Comparison of ENCODE assay signal across 22 cellular contexts in genomic region chr1:192564099-192564498, GRCh38. TPM values are rescaled to one million over a fixed set of nuclear protein-coding genes. Genes with fewer than 3 reads are reported as not detected.
DNase-seq lines count a peak whose midpoint lies in the region; ATAC-seq, FAIRE-seq and TF ChIP-seq lines count a peak whose summit lies in the region.
"Had no signal": no experiment of that assay in that cellular context is flagged by ENCODE, and none has a peak within 500 bp of the region (broad histone marks: within the 10 kb centered on the region; RNA-seq: fewer than 3 reads in every experiment).

No MANE protein-coding gene starts in this region.

- no peaks in the 10 kb centered on the region for H3K79me2 ChIP-seq in HepG2 (ENCODE audit: insufficient read depth, low read length)

- H3K27me3 ChIP-seq in HepG2 (ENCODE audit: control insufficient read depth in 1 of 2, insufficient read depth in 2 of 2, low read length in 2 of 2) (no peaks in the 10 kb centered on the region), small intestine (ENCODE audit: control insufficient read depth in 2 of 2, insufficient read depth in 2 of 2, low read length in 2 of 2) (no peaks in the 10 kb centered on the region)
- H3K27me3 ChIP-seq: BLaER1 treated with 17β-estradiol and CSF1 and Interleukin-3, amounts not matched to agents 10 nM and 100 nM had no signal

- WGBS in HepG2 (ENCODE audit: low lambda C conversion rate), result 63% methylated on average over 4 of the region's 4 CpGs
- 52 to 75% (median 71%) methylated on average over 4 of the region's 4 CpGs for WGBS in small intestine, 3 donors

- FAIRE-seq in HepG2 (lab: Jason Lieb, UNC), result no peak
- no peak for FAIRE-seq in small intestine (lab: Jason Lieb, UNC)
- FAIRE-seq: GM12892, GM18507, H1 had no signal

- no peaks in the 10 kb centered on the region for H3K36me3 Mint-ChIP-seq in stimulated activated naive CD8-positive, alpha-beta T cell treated with anti-CD3 and anti-CD28 coated beads, Interleukin-15, Interleukin-2, amounts not matched to agents 100 ng/mL and 50 ng/mL, for 24 hours (ENCODE audit: low read depth)

- H3K27ac ChIP-seq in HepG2 (ENCODE audit: extremely low read length, insufficient read depth, low read length) (no peak overlapping the region), small intestine (ENCODE audit: low read depth in 1 of 2, low read length in 1 of 2) (no peak overlapping the region)
- H3K27ac ChIP-seq: BLaER1 treated with 17β-estradiol and CSF1 and Interleukin-3, amounts not matched to agents 10 nM and 100 nM had no signal

- H3K9ac ChIP-seq in HepG2 (ENCODE audit: insufficient read depth, low read depth, low read length), result no peak overlapping the region
- H3K9ac ChIP-seq: BLaER1 treated with 17β-estradiol and CSF1 and Interleukin-3, amounts not matched to agents 10 nM and 100 nM had no signal

- in situ Hi-C loops in HepG2 (cut with HindIII; ENCODE audit: extremely low pct_ligation_motif_present, low pct_unique_long_range_greater_than_20kb), result no loop called here

- no peaks in the 10 kb centered on the region for H3K27me3 Mint-ChIP-seq in stimulated activated naive CD8-positive, alpha-beta T cell treated with anti-CD3 and anti-CD28 coated beads, Interleukin-15, Interleukin-2, amounts not matched to agents 100 ng/mL and 50 ng/mL, for 24 hours

- H3K4me2 ChIP-seq in HepG2 (ENCODE audit: low read depth, low read length), result no peak overlapping the region
- H3K4me2 ChIP-seq: BLaER1 treated with 17β-estradiol and CSF1 and Interleukin-3, amounts not matched to agents 10 nM and 100 nM had no signal

- H3K27ac Mint-ChIP-seq in stimulated activated naive CD8-positive, alpha-beta T cell treated with anti-CD3 and anti-CD28 coated beads, Interleukin-15, Interleukin-2, amounts not matched to agents 100 ng/mL and 50 ng/mL, for 24 hours, result peak overlapping the region; percentile 21
- H3K27ac Mint-ChIP-seq: B cell, H9 had no signal

- no peaks in the 10 kb centered on the region for H3K9me3 Mint-ChIP-seq in stimulated activated naive CD8-positive, alpha-beta T cell treated with anti-CD3 and anti-CD28 coated beads, Interleukin-15, Interleukin-2, amounts not matched to agents 100 ng/mL and 50 ng/mL, for 24 hours
- H3K9me3 Mint-ChIP-seq: H9 had no signal

- CTCF ChIA-PET in HepG2 (lab: Yijun Ruan, JAX; ENCODE audit: low intra/inter-chr PET ratio, low total read pairs), result no interaction called here

- H3K36me3 ChIP-seq in HepG2 (replicated peaks in 1 of 2; ENCODE audit: control insufficient read depth in 1 of 2, insufficient read depth in 2 of 2, low read length in 2 of 2) (no peaks in the 10 kb centered on the region), small intestine (ENCODE audit: control insufficient read depth in 2 of 2, insufficient read depth in 2 of 2, low read length in 2 of 2) (no peaks in the 10 kb centered on the region)
- H3K36me3 ChIP-seq: BLaER1 treated with 17β-estradiol and CSF1 and Interleukin-3, amounts not matched to agents 10 nM and 100 nM had no signal

- H3K4me1 ChIP-seq in HepG2 (ENCODE audit: insufficient read depth, low read length) (peaks cover 9% of the 10 kb centered on the region; the same call in 1 of the 2 replicates), small intestine (ENCODE audit: control insufficient read depth in 2 of 2, insufficient read depth in 1 of 2, low read depth in 1 of 2, low read length in 1 of 2) (peaks cover 0 to 2% of the 10 kb centered on the region in 2 donors)

- TF ChIP-seq RAD21 in HepG2 (CRISPR knock-in tag; IDR thresholded peaks at IDR 0.05), result no peak

- H4K20me1 ChIP-seq in HepG2 (ENCODE audit: insufficient read depth, low read length), result no peaks in the 10 kb centered on the region
- H4K20me1 ChIP-seq: BLaER1 treated with 17β-estradiol and CSF1 and Interleukin-3, amounts not matched to agents 10 nM and 100 nM had no signal

- no peak for ATAC-seq in stimulated activated naive CD8-positive, alpha-beta T cell treated with anti-CD3 and anti-CD28 coated beads, Interleukin-15, Interleukin-2, amounts not matched to agents 100 U/mL and 50 U/mL, for 24 hours
- no peak for ATAC-seq in HepG2
- ATAC-seq in HG03108 (IDR thresholded peaks at IDR 0.05; ENCODE audit: unreplicated experiment), result no peak
- ATAC-seq in HG03565 (IDR thresholded peaks at IDR 0.05; ENCODE audit: unreplicated experiment), result no peak
- ATAC-seq in HG02571 (IDR thresholded peaks at IDR 0.05; ENCODE audit: unreplicated experiment), result no peak

- no peak for TF ChIP-seq POLR2A in HepG2 (IDR thresholded peaks at IDR 0.05; ENCODE audit: insufficient read depth in 1 of 2, low read depth in 2 of 2, low read length in 2 of 2)

- intact Hi-C loops in HepG2 (cut with micrococcal nuclease; ENCODE audit: unreplicated experiment), result no loop called here

- POLR2A ChIA-PET in HepG2 (lab: Yijun Ruan, JAX), result no interaction called here

- no peak for TF ChIP-seq CTCF in HepG2 (CRISPR knock-in tag; IDR thresholded peaks at IDR 0.05)

- no peak overlapping the region for H3K4me3 Mint-ChIP-seq in stimulated activated naive CD8-positive, alpha-beta T cell treated with anti-CD3 and anti-CD28 coated beads, Interleukin-15, Interleukin-2, amounts not matched to agents 100 ng/mL and 50 ng/mL, for 24 hours
- H3K4me3 Mint-ChIP-seq: B cell, H9 had no signal

- H3K9me3 ChIP-seq in HepG2 (ENCODE audit: low read length) (no peaks in the 10 kb centered on the region), small intestine (ENCODE audit: control insufficient read depth, low read depth) (no peaks in the 10 kb centered on the region)

- no peak for DNase-seq in stimulated activated naive CD8-positive, alpha-beta T cell treated with anti-CD3 and anti-CD28 coated beads, Interleukin-15, Interleukin-2, amounts not matched to agents 100 U/mL and 50 U/mL, for 24 hours
- DNase-seq in NCI-H748 (lab: John Stamatoyannopoulos, UW; ENCODE audit: unreplicated experiment), result peak; percentile 59
- DNase-seq in HepG2 (ENCODE audit: low spot score), result no peak
- peak; percentile 57 for DNase-seq in small intestine
- DNase-seq: CD8-positive, alpha-beta memory T cell; COR-L47; DMS 273 treated with DMSO at 0.1 percent for 48 hours; DND-41; EL; H9; Kasumi-1; KG1 had no signal

- BruUV-seq in HepG2 (replicated peaks; lab: Mats Ljungman, UMichigan), result no TSS peak

- H2AFZ ChIP-seq in HepG2 (ENCODE audit: low read length), result no peak overlapping the region

- peaks cover 68% of the 10 kb centered on the region for H3K4me1 Mint-ChIP-seq in stimulated activated naive CD8-positive, alpha-beta T cell treated with anti-CD3 and anti-CD28 coated beads, Interleukin-15, Interleukin-2, amounts not matched to agents 100 ng/mL and 50 ng/mL, for 24 hours (ENCODE audit: low read depth)
- H3K4me1 Mint-ChIP-seq: H9 had no signal

- H3K4me3 ChIP-seq in HepG2 (replicated peaks in 1 of 3; ENCODE audit: insufficient read depth in 1 of 3, low read depth in 2 of 3, low read length in 3 of 3) (no peak overlapping the region), small intestine (ENCODE audit: low read depth in 1 of 2, low read length in 2 of 2) (no peak overlapping the region)
- H3K4me3 ChIP-seq: BLaER1 treated with 17β-estradiol and CSF1 and Interleukin-3, amounts not matched to agents 10 nM and 100 nM had no signal

- TF ChIP-seq EP300 in HepG2 (IDR thresholded peaks at IDR 0.05; ENCODE audit: low read depth in 2 of 2, low read length in 2 of 2), result no peak
- no peak for TF ChIP-seq EP300 in HepG2 (CRISPR knock-in tag; IDR thresholded peaks at IDR 0.05; ENCODE audit: borderline replicate concordance)

TF ChIP-seq in HepG2, 621 proteins besides CTCF, POLR2A, EP300 and RAD21 (continues in another document):
- TF ChIP-seq GTF3A (CRISPR knock-in tag; conservative IDR thresholded peaks at IDR 0.05), result no peak
- TF ChIP-seq ZIK1 (CRISPR knock-in tag; IDR thresholded peaks at IDR 0.05; ENCODE audit: borderline replicate concordance, low read depth), result no peak
- TF ChIP-seq POGZ (CRISPR knock-in tag; IDR thresholded peaks at IDR 0.05), result peak; percentile 60; the same call in 1 of the 2 replicates
- no peak for TF ChIP-seq ZNF878 (CRISPR knock-in tag; IDR thresholded peaks at IDR 0.05)
- no peak for TF ChIP-seq FOSL1 (CRISPR knock-in tag; IDR thresholded peaks at IDR 0.05; ENCODE audit: borderline replicate concordance)
- TF ChIP-seq IKZF4 (CRISPR knock-in tag; IDR thresholded peaks at IDR 0.05; ENCODE audit: borderline replicate concordance, low read depth, not compliant biosample characterization), result no peak
- TF ChIP-seq RBM39 (IDR thresholded peaks at IDR 0.05; ENCODE audit: low read depth, low read length, poor library complexity, severe bottlenecking), result no peak
- TF ChIP-seq CBFB (CRISPR knock-in tag; IDR thresholded peaks at IDR 0.05), result no peak
- no peak for TF ChIP-seq GATAD1 (CRISPR knock-in tag; IDR thresholded peaks at IDR 0.05)
- TF ChIP-seq ATRX (CRISPR knock-in tag; IDR thresholded peaks at IDR 0.05; ENCODE audit: borderline replicate concordance), result no peak
- no peak for TF ChIP-seq CAMTA2 (CRISPR knock-in tag; IDR thresholded peaks at IDR 0.05; ENCODE audit: borderline replicate concordance)
- TF ChIP-seq MTA1 (CRISPR knock-in tag; IDR thresholded peaks at IDR 0.05; ENCODE audit: borderline replicate concordance), result no peak

RNA-seq across cellular contexts. Expression of gene RGS1, which starts 11.5 kb away (rescaled TPM):
- not detected in 2 replicates for total RNA-seq in HepG2 (2016; rRNA removed; fragmentation: Illumina TruSeq; extraction: Trizol)
- not detected in 2 replicates for total RNA-seq in HepG2 (2016; cell fraction: cytosol; rRNA removed; fragmentation: Illumina TruSeq; extraction: Trizol; ENCODE audit: low read depth)
- not detected in 2 replicates for total RNA-seq in HepG2 (2016; cell fraction: insoluble cytoplasmic fraction; rRNA removed; fragmentation: Illumina TruSeq; extraction: Trizol)
- not detected in 2 replicates for total RNA-seq in HepG2 (2016; cell fraction: membrane; rRNA removed; fragmentation: Illumina TruSeq; extraction: Trizol)
- total RNA-seq in HepG2 (2016; cell fraction: nucleus; rRNA removed; fragmentation: Illumina TruSeq; extraction: Trizol), result not detected in 2 replicates
- not detected in 2 replicates for polyA plus RNA-seq in HepG2 (2011; rRNA removed)
- 0.03 TPM in 1 of 2 replicates, not detected in the other for polyA plus RNA-seq in HepG2 (2011; cell fraction: cytosol; rRNA removed)
- not detected in 2 replicates for polyA plus RNA-seq in HepG2 (2011; cell fraction: nucleus; rRNA removed)
- not detected in 2 replicates for polyA plus RNA-seq in HepG2 (2012)
- polyA plus RNA-seq in HepG2 (2016; cell fraction: cytosol; fragmentation: Illumina TruSeq; extraction: Trizol; ENCODE audit: low read depth), result not detected in 2 replicates
- polyA plus RNA-seq in HepG2 (2016; cell fraction: insoluble cytoplasmic fraction; fragmentation: Illumina TruSeq; extraction: Trizol; ENCODE audit: low read depth), result not detected in 2 replicates
- not detected in 2 replicates for polyA plus RNA-seq in HepG2 (2016; cell fraction: membrane; fragmentation: Illumina TruSeq; extraction: Trizol; ENCODE audit: low read depth)
- not detected in 2 replicates for polyA plus RNA-seq in HepG2 (2016; cell fraction: nucleus; fragmentation: Illumina TruSeq; extraction: Trizol; ENCODE audit: insufficient read depth, low read depth)
- not detected in 2 replicates for polyA minus RNA-seq in HepG2 (2011; rRNA and poly(A)+ RNA removed; ENCODE audit: low replicate concordance)
- not detected in 2 replicates for polyA minus RNA-seq in HepG2 (2011; cell fraction: cytosol; rRNA and poly(A)+ RNA removed)
- polyA minus RNA-seq in HepG2 (2011; cell fraction: nucleus; rRNA and poly(A)+ RNA removed), result 0.90 TPM in 1 of 2 replicates, not detected in the other
- 10 to 100 TPM in 2 of 3 donors, 1 to 10 TPM in 1; 3.4 to 24.3 (median 15.4) TPM for polyA plus RNA-seq in small intestine
- total RNA-seq: A172, H1, H9 had no signal
- polyA plus RNA-seq: H1 had no signal

Comparison
In these comparisons a context has a peak if more than half of its experiments do, and no peak if none do; other contexts are left out.
1. DNase-seq: peak in NCI-H748 (single experiment) and small intestine (single experiment); none in stimulated activated naive CD8-positive, alpha-beta T cell treated with anti-CD3 and anti-CD28 coated beads, Interleukin-15, Interleukin-2, amounts not matched to agents 100 U/mL and 50 U/mL, for 24 hours (single experiment) and HepG2 (single experiment).
2. RNA of gene RGS1, which starts 11.5 kb away (polyA plus RNA-seq): 3.4 to 24.3 TPM in small intestine; 0.03 TPM in HepG2; every median in the first group is over 4 times any median in the second.